ENCODE assay signal across 8 cellular contexts in the genomic region with DNA sequence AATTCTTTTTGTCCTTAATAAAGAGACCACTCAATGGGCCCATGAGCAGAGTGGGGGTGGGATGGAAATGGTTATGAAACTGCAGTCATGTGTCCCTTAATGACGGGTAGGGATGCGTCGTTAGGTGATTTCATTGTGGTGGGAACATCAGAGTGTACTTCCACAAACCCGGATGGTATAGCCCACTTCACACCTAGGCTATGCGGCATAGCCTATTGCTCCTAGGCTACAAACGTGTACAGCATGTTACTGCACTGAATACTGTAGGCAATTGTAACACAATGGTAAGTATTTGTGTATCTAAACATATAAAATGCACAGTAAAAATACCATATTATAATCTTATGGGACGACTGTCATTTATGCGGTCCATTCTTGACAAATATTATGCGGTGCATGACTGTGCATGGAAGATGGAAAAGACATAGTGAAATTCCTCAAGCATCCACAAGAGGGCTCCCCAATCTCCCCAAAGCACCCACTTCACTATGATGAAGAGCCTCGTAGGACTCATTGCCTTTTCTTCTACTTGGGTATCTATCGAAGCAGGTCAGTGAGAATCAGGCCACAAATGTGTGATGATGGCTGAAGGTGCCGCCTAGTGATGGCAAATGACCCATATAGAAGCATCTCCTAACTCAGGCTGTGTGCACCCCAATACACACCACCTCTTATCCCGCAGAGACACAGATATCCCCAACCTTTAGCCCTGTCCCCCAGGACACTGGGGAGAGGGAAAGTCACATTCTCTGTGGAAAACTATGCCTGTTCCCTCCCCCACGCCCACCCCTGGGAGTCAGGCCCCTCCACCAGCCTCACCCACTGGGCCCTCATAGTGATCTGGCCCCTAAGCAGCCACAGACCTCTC. TPM values are rescaled to one million over a fixed set of nuclear protein-coding genes. Genes with fewer than 3 reads are reported as not detected.
A peak's percentile ranks its signal among the peaks of the same experiment; 100 is the strongest.
DNase-seq lines count a peak whose midpoint lies in the region; ATAC-seq, FAIRE-seq and TF ChIP-seq lines count a peak whose summit lies in the region.

No MANE protein-coding gene starts in this region.

- H3K4me2 ChIP-seq in DND-41 (ENCODE audit: insufficient read depth, low read length), result no peak overlapping the region
- H3K4me2 ChIP-seq in PC-9, result no peak overlapping the region
- H3K4me2 ChIP-seq in keratinocyte (ENCODE audit: control insufficient read depth, extremely low read depth, insufficient read depth, low read depth, low read length), result no peak overlapping the region

- H4K20me1 ChIP-seq in DND-41 (ENCODE audit: insufficient read depth, low read length) (no peaks in the 10 kb centered on the region), PC-9 (ENCODE audit: insufficient read depth) (no peaks in the 10 kb centered on the region), keratinocyte (ENCODE audit: control insufficient read depth, extremely low read depth, insufficient read depth, low read length) (no peaks in the 10 kb centered on the region)

- H3K9me1 ChIP-seq in keratinocyte (ENCODE audit: control insufficient read depth, extremely low read depth, insufficient read depth, low read length), result no peaks in the 10 kb centered on the region

- H3K36me3 ChIP-seq in DND-41 (ENCODE audit: insufficient read depth, low read length) (no peaks in the 10 kb centered on the region), PC-9 (ENCODE audit: low read depth) (no peaks in the 10 kb centered on the region), keratinocyte (ENCODE audit: control insufficient read depth in 2 of 2, extremely low read depth in 1 of 2, insufficient read depth in 2 of 2, low read length in 2 of 2) (no peaks in the 10 kb centered on the region), suprapubic skin (no peaks in the 10 kb centered on the region)

- POLR2A ChIA-PET in PC-9 (lab: Charles Lee; ENCODE audit: unreplicated experiment), result interaction anchor here (0.6 kb wide), 1 partner anchor 202 kb away, joined by 18 read pairs; no protein-coding TSS in a partner anchor

- H3K27me3 ChIP-seq in DND-41 (ENCODE audit: insufficient read depth, low read length, poor library complexity) (no peaks in the 10 kb centered on the region), PC-9 (ENCODE audit: insufficient read depth, low read depth) (peaks cover 81% of the 10 kb centered on the region), keratinocyte (ENCODE audit: control insufficient read depth, extremely low read depth, insufficient read depth, low read length) (peaks cover 32% of the 10 kb centered on the region), suprapubic skin (peaks cover 58% of the 10 kb centered on the region)

- no peaks in the 10 kb centered on the region for H3K79me2 ChIP-seq in DND-41 (ENCODE audit: insufficient read depth, low read length)
- H3K79me2 ChIP-seq in PC-9 (ENCODE audit: low read depth), result no peaks in the 10 kb centered on the region
- no peaks in the 10 kb centered on the region for H3K79me2 ChIP-seq in keratinocyte (ENCODE audit: control insufficient read depth, insufficient read depth, low read length)

- peak; percentile 84 for TF ChIP-seq CTCF in DND-41 (IDR thresholded peaks at IDR 0.05; ENCODE audit: borderline replicate concordance, extremely low read depth, low read length, poor library complexity, severe bottlenecking)
- TF ChIP-seq CTCF in PC-9 (conservative IDR thresholded peaks at IDR 0.05), result peak; percentile 91
- peak; percentile 73 for TF ChIP-seq CTCF in astrocyte of the cerebellum (IDR thresholded peaks at IDR 0.05; ENCODE audit: low read depth, low read length, missing control alignments)
- TF ChIP-seq CTCF in keratinocyte (optimal IDR thresholded peaks at IDR 0.05 in 1 of 3, IDR thresholded peaks at IDR 0.05 in 1 of 3, conservative IDR thresholded peaks at IDR 0.05 in 1 of 3; ENCODE audit: extremely low read depth in 1 of 3, insufficient read depth in 2 of 3, low read length in 3 of 3), result peak; percentile 58 to 65 (median 63)
- TF ChIP-seq CTCF in suprapubic skin (IDR thresholded peaks at IDR 0.05), result peak; percentile 4 to 57

- DNase-seq in DND-41 (peak; percentile 39), HT-29 (ENCODE audit: low spot score) (peak; percentile 82), PC-9 (peak; percentile 30 to 40), astrocyte of the cerebellum (ENCODE audit: low read depth) (no peak), keratinocyte (ENCODE audit: low read depth, low spot score) (no peak), suprapubic skin (ENCODE audit: low spot score in 2 of 2) (no peak), islet precursor cell (no peak)

- H3K9me3 ChIP-seq in DND-41 (ENCODE audit: insufficient read depth, low read length, severe bottlenecking), result no peaks in the 10 kb centered on the region
- no peaks in the 10 kb centered on the region; the same call in 1 of the 2 replicates for H3K9me3 ChIP-seq in PC-9 (ENCODE audit: insufficient read depth, low read depth)
- no peaks in the 10 kb centered on the region for H3K9me3 ChIP-seq in keratinocyte (ENCODE audit: control insufficient read depth, low read depth, low read length)
- no peaks in the 10 kb centered on the region for H3K9me3 ChIP-seq in suprapubic skin

- intact Hi-C loops in PC-9 (cut with micrococcal nuclease; ENCODE audit: unreplicated experiment), result loop anchor here (1.0 kb wide), 1 partner anchor 55 kb away; a partner anchor contains a TSS

- H3K4me3 ChIP-seq in DND-41 (ENCODE audit: low read depth in 1 of 2, low read length in 2 of 2) (no peak overlapping the region), PC-9 (no peak overlapping the region), astrocyte of the cerebellum (ENCODE audit: low read depth, low read length) (no peak overlapping the region), keratinocyte (ENCODE audit: control insufficient read depth in 2 of 3, extremely low read depth in 1 of 3, insufficient read depth in 2 of 3, low read depth in 1 of 3, low read length in 3 of 3) (no peak overlapping the region), suprapubic skin (no peak overlapping the region)

- H2AFZ ChIP-seq in DND-41 (ENCODE audit: low read depth, low read length), result no peak overlapping the region
- no peak overlapping the region for H2AFZ ChIP-seq in PC-9
- H2AFZ ChIP-seq in keratinocyte (ENCODE audit: control insufficient read depth, low read length), result no peak overlapping the region

- WGBS in suprapubic skin, result 54% methylated on average over 14 of the region's 14 CpGs

- H3K27ac ChIP-seq in DND-41 (ENCODE audit: low read length) (no peak overlapping the region), PC-9 (no peak overlapping the region), keratinocyte (ENCODE audit: control insufficient read depth, insufficient read depth, low read length) (no peak overlapping the region), suprapubic skin (no peak overlapping the region)

- H3K9ac ChIP-seq in DND-41 (ENCODE audit: low read depth, low read length), result no peak overlapping the region
- no peak overlapping the region for H3K9ac ChIP-seq in keratinocyte (ENCODE audit: control insufficient read depth, extremely low read depth, insufficient read depth, low read length)

- ATAC-seq in DND-41 (ENCODE audit: insufficient read depth, low read depth), result peak; percentile 79
- ATAC-seq in HG03342 (IDR thresholded peaks at IDR 0.05; ENCODE audit: unreplicated experiment), result no peak

- CTCF ChIA-PET in PC-9 (lab: Charles Lee), result no interaction called here

- H3K4me1 ChIP-seq in DND-41 (ENCODE audit: insufficient read depth, low read length) (no peaks in the 10 kb centered on the region), PC-9 (replicated peaks; ENCODE audit: insufficient read depth) (no peaks in the 10 kb centered on the region), keratinocyte (ENCODE audit: control insufficient read depth, extremely low read depth, insufficient read depth, low read length) (no peaks in the 10 kb centered on the region), suprapubic skin (no peaks in the 10 kb centered on the region)

- TF ChIP-seq EP300 in suprapubic skin (IDR thresholded peaks at IDR 0.05), result no peak

- H3F3A ChIP-seq in PC-9 (ENCODE audit: insufficient read depth, low read depth), result no peaks in the 10 kb centered on the region

- BruUV-seq in PC-9 (replicated peaks; lab: Mats Ljungman, UMichigan), result no TSS peak

- FAIRE-seq in keratinocyte (lab: Jason Lieb, UNC), result peak; percentile 80

- no peak for TF ChIP-seq POLR2A in suprapubic skin (IDR thresholded peaks at IDR 0.05)

- H3K9me2 ChIP-seq in PC-9 (ENCODE audit: insufficient read depth), result no peaks in the 10 kb centered on the region

- in situ Hi-C loops in astrocyte of the cerebellum (cut with HindIII; ENCODE audit: low sequenced_read_pairs), result no loop called here

- dilution Hi-C loops in keratinocyte (cut with MboI; ENCODE audit: extremely low pct_ligation_motif_present, low sequenced_read_pairs), result no loop called here

RNA-seq across cellular contexts. Expression of a gene that starts 43.5 kb away (rescaled TPM):
- total RNA-seq in HT-29 (2014; rRNA removed; shearing (Covaris generic)), result not detected in 2 replicates
- total RNA-seq in PC-9 (2021), result not detected in 2 replicates
- not detected in 3 replicates for polyA plus RNA-seq in keratinocyte
- polyA plus RNA-seq in keratinocyte (2011; ENCODE audit: low read depth), result not detected
- not detected in 2 replicates for polyA plus RNA-seq in keratinocyte (2011; cell fraction: cytosol; rRNA removed)
- polyA plus RNA-seq in keratinocyte (2011; cell fraction: nucleus; rRNA removed), result not detected in 2 replicates
- not detected in 2 replicates for polyA plus RNA-seq in keratinocyte (2012; ENCODE audit: low replicate concordance)
- not detected in 3 replicates for polyA minus RNA-seq in keratinocyte
- polyA minus RNA-seq in keratinocyte (2011; cell fraction: cytosol; rRNA and poly(A)+ RNA removed), result not detected
- polyA minus RNA-seq in keratinocyte (2011; cell fraction: nucleus; rRNA and poly(A)+ RNA removed), result not detected in 2 replicates
- under 1 TPM in 1 of 4 donors, not detected in 3; 0.80 TPM for total RNA-seq in suprapubic skin

RNA-seq across cellular contexts. Expression of a gene that starts 45.0 kb away (rescaled TPM):
- total RNA-seq in HT-29 (2014; rRNA removed; shearing (Covaris generic)), result 18.7 and 21.6 TPM in 2 replicates
- total RNA-seq in PC-9 (2021) (32.2 and 35.9 TPM in 2 replicates), suprapubic skin (1 to 10 TPM; 1.3 to 2.0 (median 1.6) TPM)
- 1.9 to 3.4 TPM (median 2.2 TPM) in 3 replicates for polyA plus RNA-seq in keratinocyte
- polyA plus RNA-seq in keratinocyte (2011; ENCODE audit: low read depth), result not detected
- polyA plus RNA-seq in keratinocyte (2011; cell fraction: cytosol; rRNA removed), result 0.95 and 1.5 TPM in 2 replicates
- 8.6 and 13.9 TPM in 2 replicates for polyA plus RNA-seq in keratinocyte (2011; cell fraction: nucleus; rRNA removed)
- 0.37 and 2.5 TPM in 2 replicates for polyA plus RNA-seq in keratinocyte (2012; ENCODE audit: low replicate concordance)
- 2.8 to 7.8 TPM (median 5.8 TPM) in 3 replicates for polyA minus RNA-seq in keratinocyte
- polyA minus RNA-seq in keratinocyte (2011; cell fraction: cytosol; rRNA and poly(A)+ RNA removed), result 2.3 TPM
- 5.2 and 7.1 TPM in 2 replicates for polyA minus RNA-seq in keratinocyte (2011; cell fraction: nucleus; rRNA and poly(A)+ RNA removed)

RNA-seq across cellular contexts. Expression of a gene that starts 54.8 kb away (rescaled TPM):
- total RNA-seq in HT-29 (2014; rRNA removed; shearing (Covaris generic)), result 47.6 and 52.9 TPM in 2 replicates
- total RNA-seq in PC-9 (2021) (50.1 and 63.8 TPM in 2 replicates), suprapubic skin (10 to 100 TPM; 27.7 to 33.8 (median 31.2) TPM)
- polyA plus RNA-seq in keratinocyte, result 42.4 to 52.5 TPM (median 43.1 TPM) in 3 replicates
- 36.2 TPM for polyA plus RNA-seq in keratinocyte (2011; ENCODE audit: low read depth)
- polyA plus RNA-seq in keratinocyte (2011; cell fraction: cytosol; rRNA removed), result 49.7 and 55.2 TPM in 2 replicates
- 33.2 and 38.8 TPM in 2 replicates for polyA plus RNA-seq in keratinocyte (2011; cell fraction: nucleus; rRNA removed)
- polyA plus RNA-seq in keratinocyte (2012; ENCODE audit: low replicate concordance), result 35.4 and 36.8 TPM in 2 replicates
- polyA minus RNA-seq in keratinocyte, result 57.4 to 77.0 TPM (median 62.3 TPM) in 3 replicates
- 103 TPM for polyA minus RNA-seq in keratinocyte (2011; cell fraction: cytosol; rRNA and poly(A)+ RNA removed)
- 10.7 and 11.7 TPM in 2 replicates for polyA minus RNA-seq in keratinocyte (2011; cell fraction: nucleus; rRNA and poly(A)+ RNA removed)

RNA-seq across cellular contexts. Expression of a gene that starts 54.9 kb away (rescaled TPM):
- 0.10 TPM in 1 of 2 replicates, not detected in the other for total RNA-seq in HT-29 (2014; rRNA removed; shearing (Covaris generic))
- total RNA-seq in PC-9 (2021) (1.5 and 1.9 TPM in 2 replicates), suprapubic skin (not detected)
- 0.13 to 0.43 TPM (median 0.34 TPM) in 3 replicates for polyA plus RNA-seq in keratinocyte
- polyA plus RNA-seq in keratinocyte (2011; ENCODE audit: low read depth), result not detected
- polyA plus RNA-seq in keratinocyte (2011; cell fraction: cytosol; rRNA removed), result 0.12 and 0.26 TPM in 2 replicates
- 0.27 and 0.45 TPM in 2 replicates for polyA plus RNA-seq in keratinocyte (2011; cell fraction: nucleus; rRNA removed)
- polyA plus RNA-seq in keratinocyte (2012; ENCODE audit: low replicate concordance), result 0.50 and 0.54 TPM in 2 replicates
- 0.23 to 1.6 TPM (median 0.26 TPM) in 3 replicates for polyA minus RNA-seq in keratinocyte
- polyA minus RNA-seq in keratinocyte (2011; cell fraction: cytosol; rRNA and poly(A)+ RNA removed), result not detected
- not detected in 2 replicates for polyA minus RNA-seq in keratinocyte (2011; cell fraction: nucleus; rRNA and poly(A)+ RNA removed)

Comparison
In these comparisons a context has a peak if more than half of its experiments do, and no peak if none do; other contexts are left out.
1. DNase-seq: peak in DND-41 (single experiment), HT-29 (single experiment) and PC-9 (2 of 2); none in astrocyte of the cerebellum (single experiment), keratinocyte (single experiment), suprapubic skin (0 of 2) and islet precursor cell (single experiment).
2. CTCF ChIP-seq: peak in every context shown above with its lines; median percentile 91 in PC-9; 84 in DND-41; 73 in astrocyte of the cerebellum; 63 in keratinocyte; 30 in suprapubic skin.